In the genomic region with DNA sequence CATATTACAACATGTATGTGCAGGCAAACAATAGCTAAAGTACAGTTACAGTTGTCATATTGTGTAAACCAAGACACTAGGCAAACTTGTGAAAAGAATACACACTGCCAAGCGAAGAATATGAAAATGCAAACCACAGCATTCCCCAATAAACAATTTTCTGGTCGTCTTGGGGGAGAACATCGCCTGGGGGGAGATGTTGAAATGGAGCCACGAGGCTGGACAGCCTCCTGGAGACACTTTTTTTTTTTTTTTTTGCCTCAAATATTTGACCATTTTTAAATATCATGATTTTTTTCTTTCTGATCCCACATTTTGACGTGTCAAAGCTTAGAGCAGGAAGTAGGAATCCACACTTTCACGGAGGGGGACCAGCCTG, we compare ENCODE assay signal across 12 cellular contexts. TPM values are rescaled to one million over a fixed set of nuclear protein-coding genes. Genes with fewer than 3 reads are reported as not detected.
DNase-seq lines count a peak whose midpoint lies in the region; ATAC-seq and TF ChIP-seq lines count a peak whose summit lies in the region.
"Had no signal": no experiment of that assay in that cellular context is flagged by ENCODE, and none has a peak within 500 bp of the region (broad histone marks: within the 10 kb centered on the region; RNA-seq: fewer than 3 reads in every experiment).

No MANE protein-coding gene starts in this region.

- H3K4me3 ChIP-seq in CD8-positive, alpha-beta memory T cell (ENCODE audit: low read length): no peak overlapping the region
- H3K4me3 ChIP-seq in adipocyte (ENCODE audit: low read length) (peak overlapping the region; percentile 4), uterus (no peak overlapping the region)
- H3K4me3 ChIP-seq: right lobe of liver had no signal

- POLR2A ChIA-PET in CD8-positive, alpha-beta memory T cell (lab: Charles Lee): no interaction called here
- POLR2A ChIA-PET in naive thymus-derived CD8-positive, alpha-beta T cell (lab: Charles Lee): no interaction called here

- no peaks in the 10 kb centered on the region for H3K9me3 Mint-ChIP-seq in CD8-positive, alpha-beta memory T cell
- no peaks in the 10 kb centered on the region for H3K9me3 Mint-ChIP-seq in naive thymus-derived CD8-positive, alpha-beta T cell

- CTCF ChIA-PET in CD8-positive, alpha-beta memory T cell (lab: Charles Lee): interaction anchor here (1.7 kb wide), 1 partner anchor 11 kb away, joined by 7 read pairs; no protein-coding TSS in a partner anchor

- ATAC-seq in HG03354 (IDR thresholded peaks at IDR 0.05; ENCODE audit: poor library complexity, severe bottlenecking, unreplicated experiment) (peak; percentile 3), GM18520 (IDR thresholded peaks at IDR 0.05; ENCODE audit: unreplicated experiment) (no peak)
- ATAC-seq in naive thymus-derived CD8-positive, alpha-beta T cell: no peak
- ATAC-seq: right lobe of liver had no signal

- H3K4me1 ChIP-seq in CD8-positive, alpha-beta memory T cell (ENCODE audit: insufficient read depth, low read length): peaks cover 3% of the 10 kb centered on the region
- H3K4me1 ChIP-seq in adipocyte (ENCODE audit: control insufficient read depth, insufficient read depth, low read length): no peaks in the 10 kb centered on the region
- no peaks in the 10 kb centered on the region for H3K4me1 ChIP-seq in uterus

- H3K4me1 Mint-ChIP-seq in CD8-positive, alpha-beta memory T cell: peaks cover 10 to 13% (median 10%) of the 10 kb centered on the region in 3 donors
- H3K4me1 Mint-ChIP-seq in naive thymus-derived CD8-positive, alpha-beta T cell: peaks cover 9 to 14% (median 11%) of the 10 kb centered on the region in 4 donors

- intact Hi-C loops in uterus (cut with DNase I; ENCODE audit: low total_unique reads): no loop called here

- H3K9ac ChIP-seq in adipocyte (ENCODE audit: low read length): no peak overlapping the region

- peak overlapping the region; percentile 13 to 65 (median 39) for H3K4me3 Mint-ChIP-seq in CD8-positive, alpha-beta memory T cell
- H3K4me3 Mint-ChIP-seq in naive thymus-derived CD8-positive, alpha-beta T cell: peak overlapping the region; percentile 46 to 86 (median 79)

- H3K36me3 Mint-ChIP-seq in CD8-positive, alpha-beta memory T cell: peaks cover 0 to 1% (median 0%) of the 10 kb centered on the region in 3 donors
- H3K36me3 Mint-ChIP-seq in naive thymus-derived CD8-positive, alpha-beta T cell: peaks cover 0 to 4% (median 0%) of the 10 kb centered on the region in 3 donors

- H3K27me3 Mint-ChIP-seq in CD8-positive, alpha-beta memory T cell: peaks cover 19 to 82% of the 10 kb centered on the region in 2 donors
- peaks cover 31 to 82% (median 48%) of the 10 kb centered on the region in 5 donors for H3K27me3 Mint-ChIP-seq in naive thymus-derived CD8-positive, alpha-beta T cell

- H3K36me3 ChIP-seq in CD8-positive, alpha-beta memory T cell (ENCODE audit: insufficient read depth, low read length): no peaks in the 10 kb centered on the region
- H3K36me3 ChIP-seq in adipocyte (ENCODE audit: control insufficient read depth, insufficient read depth, low read length, severe bottlenecking) (no peaks in the 10 kb centered on the region), uterus (no peaks in the 10 kb centered on the region)

- TF ChIP-seq CTCF in uterus (IDR thresholded peaks at IDR 0.05): no peak

- no peak overlapping the region for H3K27ac ChIP-seq in CD8-positive, alpha-beta memory T cell (ENCODE audit: low read depth, low read length)
- no peak overlapping the region for H3K27ac ChIP-seq in uterus
- H3K27ac ChIP-seq: right lobe of liver had no signal

- H3K9me3 ChIP-seq in CD8-positive, alpha-beta memory T cell (ENCODE audit: low read length): no peaks in the 10 kb centered on the region
- H3K9me3 ChIP-seq in adipocyte (ENCODE audit: control insufficient read depth, low read length) (no peaks in the 10 kb centered on the region), uterus (no peaks in the 10 kb centered on the region)
- H3K9me3 ChIP-seq: ascending aorta, right lobe of liver had no signal

- peak overlapping the region in 4 of 8 donors; percentile 41 to 92 (median 83) for H3K27ac Mint-ChIP-seq in CD8-positive, alpha-beta memory T cell
- H3K27ac Mint-ChIP-seq in naive thymus-derived CD8-positive, alpha-beta T cell: peak overlapping the region in 8 of 10 donors; percentile 27 to 96 (median 93)

- DNase-seq in CD8-positive, alpha-beta memory T cell: no peak
- DNase-seq in adipocyte (ENCODE audit: low read depth) (peak; percentile 9), uterus (no peak), D341Med (ENCODE audit: low spot score) (no peak), GOT3 (lab: John Stamatoyannopoulos, UW) (no peak)
- peak in 2 of 10 donors; percentile 2 to 10 for DNase-seq in naive thymus-derived CD8-positive, alpha-beta T cell
- DNase-seq: NCI-H1105 treated with DMSO at 0.1 percent for 48 hours, right lobe of liver, SIG-M5 had no signal

- peaks cover 8% of the 10 kb centered on the region for H3K27me3 ChIP-seq in CD8-positive, alpha-beta memory T cell (ENCODE audit: insufficient read depth, low read length, poor library complexity, severe bottlenecking)
- H3K27me3 ChIP-seq in adipocyte (replicated peaks; ENCODE audit: control insufficient read depth, insufficient read depth, low read length) (peaks cover 13% of the 10 kb centered on the region), uterus (no peaks in the 10 kb centered on the region)
- H3K27me3 ChIP-seq: ascending aorta, right lobe of liver had no signal

- TF ChIP-seq POLR2A in uterus (IDR thresholded peaks at IDR 0.05): no peak

RNA-seq across cellular contexts. Expression of gene PDLIM3, which starts 51.7 kb away (rescaled TPM):
- not detected for total RNA-seq in CD8-positive, alpha-beta memory T cell
- polyA plus RNA-seq in CD8-positive, alpha-beta memory T cell: not detected
- not detected for total RNA-seq in naive thymus-derived CD8-positive, alpha-beta T cell
- not detected for polyA plus RNA-seq in naive thymus-derived CD8-positive, alpha-beta T cell
- total RNA-seq in uterus: 100 to 1,000 TPM; 131 to 771 (median 450) TPM

Comparison
In these comparisons a context has a peak if more than half of its experiments do, and no peak if none do; other contexts are left out.
1. RNA of gene PDLIM3, which starts 51.7 kb away (total RNA-seq): 131 to 771 TPM in uterus; not detected in CD8-positive, alpha-beta memory T cell and not detected in naive thymus-derived CD8-positive, alpha-beta T cell; every median in the first group is over 100 times any median in the second.